In genomic region chr5:168592014-168592368, GRCh38 we compare ENCODE assay signal across 1 cellular context.
TF ChIP-seq lines count a peak whose summit lies in the region.

No MANE protein-coding gene starts in this region.

TF ChIP-seq in HepG2, 621 proteins besides CTCF, POLR2A, EP300 and RAD21 (continued from another document and continues in another):
- TF ChIP-seq SMAD9 (CRISPR knock-in tag; IDR thresholded peaks at IDR 0.05) (no peak), KAT7 (CRISPR knock-in tag; IDR thresholded peaks at IDR 0.05; ENCODE audit: borderline replicate concordance) (peak; percentile 60; the same call in 1 of the 2 replicates), KDM1A (CRISPR knock-in tag; IDR thresholded peaks at IDR 0.05) (peak; percentile 51; the same call in 1 of the 2 replicates), ZNF605 (CRISPR knock-in tag; IDR thresholded peaks at IDR 0.05) (no peak; the same call in 1 of the 2 replicates), WIZ (CRISPR knock-in tag; IDR thresholded peaks at IDR 0.05) (no peak), ZNF101 (CRISPR knock-in tag; IDR thresholded peaks at IDR 0.05; ENCODE audit: borderline replicate concordance, low read depth) (no peak), SNAPC4 (CRISPR knock-in tag; IDR thresholded peaks at IDR 0.05) (no peak), AGO2 (optimal IDR thresholded peaks at IDR 0.05; ENCODE audit: low read depth, low read length) (no peak), ZNF331 (CRISPR knock-in tag; IDR thresholded peaks at IDR 0.05) (peak; percentile 69), ZNF230 (CRISPR knock-in tag; IDR thresholded peaks at IDR 0.05) (no peak), CHCHD3 (CRISPR knock-in tag; IDR thresholded peaks at IDR 0.05) (no peak), HMGXB4 (CRISPR knock-in tag; IDR thresholded peaks at IDR 0.05; ENCODE audit: borderline replicate concordance in 1 of 2, low read depth in 1 of 2) (no peak), CAMTA2 (CRISPR knock-in tag; IDR thresholded peaks at IDR 0.05; ENCODE audit: borderline replicate concordance) (no peak), ZNF552 (CRISPR knock-in tag; IDR thresholded peaks at IDR 0.05; ENCODE audit: borderline replicate concordance) (no peak), DNMT3B (CRISPR knock-in tag; conservative IDR thresholded peaks at IDR 0.05) (no peak), NFE2 (CRISPR knock-in tag; IDR thresholded peaks at IDR 0.05) (no peak), EHMT2 (IDR thresholded peaks at IDR 0.05; ENCODE audit: borderline replicate concordance, low read depth, low read length) (peak; percentile 44; the same call in 1 of the 2 replicates), ZFP37 (CRISPR knock-in tag; IDR thresholded peaks at IDR 0.05; ENCODE audit: borderline replicate concordance) (no peak), PCBP1 (IDR thresholded peaks at IDR 0.05; ENCODE audit: borderline replicate concordance, low read depth, low read length) (no peak), GLI4 (CRISPR knock-in tag; IDR thresholded peaks at IDR 0.05; ENCODE audit: borderline replicate concordance) (no peak), ZSCAN30 (CRISPR knock-in tag; IDR thresholded peaks at IDR 0.05) (no peak), TCF7 (IDR thresholded peaks at IDR 0.05; ENCODE audit: low read depth) (peak; percentile 74), E2F2 (CRISPR knock-in tag; IDR thresholded peaks at IDR 0.05; ENCODE audit: borderline replicate concordance) (no peak), ZEB1 (IDR thresholded peaks at IDR 0.05; ENCODE audit: insufficient replicate concordance, low read depth) (peak; percentile 20), ZNF816 (CRISPR knock-in tag; IDR thresholded peaks at IDR 0.05; ENCODE audit: borderline replicate concordance) (0 out of 2 replicates have a peak, but pooled peaks have one; percentile 43), U2AF1 (optimal IDR thresholded peaks at IDR 0.05; ENCODE audit: low read depth, low read length) (no peak), NFIB (CRISPR knock-in tag; IDR thresholded peaks at IDR 0.05; ENCODE audit: borderline replicate concordance) (no peak), MTF2 (CRISPR knock-in tag; IDR thresholded peaks at IDR 0.05; ENCODE audit: borderline replicate concordance) (no peak), KDM4B (CRISPR knock-in tag; IDR thresholded peaks at IDR 0.05) (0 out of 2 replicates have a peak, but pooled peaks have one; percentile 47), ZNF512 (CRISPR knock-in tag; IDR thresholded peaks at IDR 0.05) (no peak), MBD4 (IDR thresholded peaks at IDR 0.05; ENCODE audit: borderline replicate concordance, low read length) (peak; percentile 58; the same call in 1 of the 2 replicates), SRY (CRISPR knock-in tag; IDR thresholded peaks at IDR 0.05) (no peak), MEF2D (CRISPR knock-in tag; IDR thresholded peaks at IDR 0.05) (peak; percentile 81), AHR (CRISPR knock-in tag; IDR thresholded peaks at IDR 0.05) (no peak), PHF5A (CRISPR knock-in tag; IDR thresholded peaks at IDR 0.05; ENCODE audit: low read depth, unreplicated experiment) (no peak), NFIC (IDR thresholded peaks at IDR 0.05; ENCODE audit: low read length) (peak; percentile 92), ZC3H4 (CRISPR knock-in tag; IDR thresholded peaks at IDR 0.05; ENCODE audit: borderline replicate concordance) (no peak), ZBTB2 (CRISPR knock-in tag; IDR thresholded peaks at IDR 0.05; ENCODE audit: low read depth) (no peak), BORCS8-MEF2B (CRISPR knock-in tag; IDR thresholded peaks at IDR 0.05) (no peak), RCOR2 (CRISPR knock-in tag; IDR thresholded peaks at IDR 0.05) (peak; percentile 78; the same call in 1 of the 2 replicates), TFDP1 (CRISPR knock-in tag; IDR thresholded peaks at IDR 0.05; ENCODE audit: borderline replicate concordance) (peak; percentile 41; the same call in 1 of the 2 replicates), ARID3A (IDR thresholded peaks at IDR 0.05; ENCODE audit: low read depth, low read length) (peak; percentile 63), ZNF124 (CRISPR knock-in tag; IDR thresholded peaks at IDR 0.05) (no peak), SALL1 (CRISPR knock-in tag; IDR thresholded peaks at IDR 0.05) (peak; percentile 78; the same call in 1 of the 2 replicates), TFDP2 (CRISPR knock-in tag; IDR thresholded peaks at IDR 0.05) (no peak), ARID5B (CRISPR knock-in tag; IDR thresholded peaks at IDR 0.05) (peak; percentile 96), MEIS2 (CRISPR knock-in tag; IDR thresholded peaks at IDR 0.05) (peak; percentile 50; the same call in 1 of the 2 replicates)
